ENCODE assay signal across 11 cellular contexts in the genomic region with DNA sequence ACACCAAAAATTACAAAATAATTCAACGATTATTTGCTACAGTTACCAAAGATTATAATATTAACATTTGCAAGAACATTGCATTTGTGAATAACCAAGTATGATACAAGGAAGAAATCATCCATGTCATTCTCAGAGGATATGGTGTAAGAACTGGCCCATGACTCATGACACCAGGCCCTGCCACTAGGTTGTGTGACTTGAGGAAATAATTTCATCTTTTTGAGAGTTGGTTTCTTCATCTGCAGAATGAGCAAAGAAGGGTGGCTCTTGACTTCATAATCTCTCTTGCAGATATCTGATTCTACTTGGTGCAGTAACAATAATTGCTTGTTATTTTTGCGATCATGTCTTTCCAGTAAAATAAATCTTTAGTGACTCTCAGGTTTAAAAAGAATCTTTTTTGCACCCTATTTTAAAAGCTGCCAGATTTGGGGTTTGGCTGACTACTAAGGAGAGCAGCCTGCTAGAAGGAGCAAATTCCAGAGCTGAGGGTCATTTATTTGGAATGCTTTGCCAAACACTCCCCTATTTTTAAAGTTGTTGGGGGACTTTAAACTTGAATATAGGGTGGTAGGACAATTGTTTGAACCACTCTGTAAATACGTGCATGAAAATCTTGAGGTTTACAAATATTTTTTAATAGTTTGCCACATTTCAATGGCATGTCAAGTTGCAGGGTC. TPM values are rescaled to one million over a fixed set of nuclear protein-coding genes. Genes with fewer than 3 reads are reported as not detected.
DNase-seq lines count a peak whose midpoint lies in the region; TF ChIP-seq lines count a peak whose summit lies in the region.
"Had no signal": no experiment of that assay in that cellular context is flagged by ENCODE, and none has a peak within 500 bp of the region (broad histone marks: within the 10 kb centered on the region; RNA-seq: fewer than 3 reads in every experiment).

No MANE protein-coding gene starts in this region.

- dilution Hi-C loops in mammary epithelial cell (cut with HindIII; ENCODE audit: low sequenced_read_pairs): loop anchor here (5.0 kb wide), 1 partner anchor 84 kb away; no protein-coding TSS in a partner anchor

- no peak for TF ChIP-seq CTCF in mammary epithelial cell (conservative IDR thresholded peaks at IDR 0.05 in 1 of 2, IDR thresholded peaks at IDR 0.05 in 1 of 2; ENCODE audit: extremely low read depth in 1 of 2, insufficient read depth in 1 of 2, low read depth in 1 of 2, low read length in 2 of 2)
- TF ChIP-seq CTCF in WERI-Rb-1 (IDR thresholded peaks at IDR 0.05; ENCODE audit: low read depth, low read length): no peak

- H3K27me3 ChIP-seq in MG63 (no peaks in the 10 kb centered on the region), mammary epithelial cell (ENCODE audit: insufficient read depth, low read length) (no peaks in the 10 kb centered on the region), muscle layer of duodenum (ENCODE audit: low read depth, low read length) (no peaks in the 10 kb centered on the region), WERI-Rb-1 (ENCODE audit: insufficient read depth, low read depth, severe bottlenecking) (no peaks in the 10 kb centered on the region)
- H3K27me3 ChIP-seq: vagina had no signal

- no peak overlapping the region for H3K4me3 ChIP-seq in MG63
- H3K4me3 ChIP-seq in mammary epithelial cell (replicated peaks in 1 of 3; ENCODE audit: insufficient read depth in 1 of 3, low read depth in 2 of 3, low read length in 3 of 3): no peak overlapping the region
- no peak overlapping the region for H3K4me3 ChIP-seq in muscle layer of duodenum (ENCODE audit: low read depth in 1 of 2, low read length in 2 of 2)
- no peak overlapping the region for H3K4me3 ChIP-seq in WERI-Rb-1 (ENCODE audit: low read depth, low read length)
- H3K4me3 ChIP-seq: vagina had no signal

- H3K9ac ChIP-seq in mammary epithelial cell (ENCODE audit: insufficient read depth, low read length): no peak overlapping the region

- H3K9me3 ChIP-seq in MG63 (no peaks in the 10 kb centered on the region), mammary epithelial cell (replicated peaks; ENCODE audit: insufficient read depth, low read length) (no peaks in the 10 kb centered on the region), muscle layer of duodenum (ENCODE audit: control insufficient read depth in 1 of 2, low read length in 2 of 2) (no peaks in the 10 kb centered on the region), WERI-Rb-1 (ENCODE audit: severe bottlenecking) (no peaks in the 10 kb centered on the region)
- H3K9me3 ChIP-seq: vagina had no signal

- BruUV-seq in mammary epithelial cell (replicated peaks; lab: Mats Ljungman, UMichigan): no TSS peak

- peak; percentile 23 for DNase-seq in Caki2 (ENCODE audit: low read depth)
- peak; percentile 20 for DNase-seq in MG63
- peak; percentile 29 for DNase-seq in mammary epithelial cell
- no peak for DNase-seq in NCI-H510A treated with DMSO at 0.1 percent for 48 hours (lab: John Stamatoyannopoulos, UW)
- no peak for DNase-seq in hippocampal formation (lab: John Stamatoyannopoulos, UW)
- no peak for DNase-seq in NCI-H1694 treated with DMSO at 0.1 percent for 48 hours (lab: John Stamatoyannopoulos, UW)
- DNase-seq in WERI-Rb-1: no peak
- DNase-seq: central memory CD4-positive, alpha-beta T cell; DMS79 treated with DMSO at 0.1 percent for 48 hours had no signal

- H2AFZ ChIP-seq in mammary epithelial cell (ENCODE audit: low read depth, low read length): no peak overlapping the region

- in situ Hi-C loops in Caki2 (cut with HindIII; ENCODE audit: low pct_unique_long_range_greater_than_20kb, low sequenced_read_pairs) (no loop called here), mammary epithelial cell (cut with MboI; ENCODE audit: low sequenced_read_pairs in 2 of 2) (no loop called here)

- H3K36me3 ChIP-seq in MG63 (no peaks in the 10 kb centered on the region; the same call in 1 of the 2 replicates), mammary epithelial cell (ENCODE audit: insufficient read depth, low read length) (no peaks in the 10 kb centered on the region), muscle layer of duodenum (ENCODE audit: control insufficient read depth in 1 of 2, insufficient read depth in 2 of 2, low read length in 2 of 2) (no peaks in the 10 kb centered on the region), WERI-Rb-1 (no peaks in the 10 kb centered on the region)
- H3K36me3 ChIP-seq: vagina had no signal

- H3K27ac ChIP-seq in mammary epithelial cell (ENCODE audit: insufficient read depth, low read depth, low read length): no peak overlapping the region
- peak overlapping the region; percentile 74 for H3K27ac ChIP-seq in muscle layer of duodenum (ENCODE audit: low read length)
- no peak overlapping the region for H3K27ac ChIP-seq in WERI-Rb-1

- intact Hi-C loops in mammary epithelial cell (cut with micrococcal nuclease): no loop called here

- no peak overlapping the region for H3K4me2 ChIP-seq in mammary epithelial cell (ENCODE audit: insufficient read depth, low read depth, low read length)

- WGBS in mammary epithelial cell (ENCODE audit: low coverage, missing lambda C conversion rate): 81% methylated on average over 3 of the region's 3 CpGs

- H4K20me1 ChIP-seq in mammary epithelial cell (ENCODE audit: insufficient read depth, low read length): no peaks in the 10 kb centered on the region

- peaks cover 2% of the 10 kb centered on the region for H3K79me2 ChIP-seq in mammary epithelial cell (ENCODE audit: insufficient read depth, low read length)

- CTCF ChIA-PET in mammary epithelial cell (lab: Charles Lee; ENCODE audit: low non-redundant PET): no interaction called here

- H3K4me1 ChIP-seq in mammary epithelial cell (ENCODE audit: insufficient read depth, low read length) (peaks cover 24% of the 10 kb centered on the region), muscle layer of duodenum (ENCODE audit: control insufficient read depth in 1 of 2, insufficient read depth in 2 of 2, low read length in 2 of 2) (peaks cover 0 to 73% of the 10 kb centered on the region in 2 donors)

RNA-seq across cellular contexts. Expression of gene ITGA1, which starts 23.5 kb away (rescaled TPM):
- 9.6 and 42.3 TPM in 2 replicates for total RNA-seq in Caki2 (2014; rRNA removed; shearing (Covaris generic); ENCODE audit: low replicate concordance)
- 0.69 and 1.4 TPM in 2 replicates for total RNA-seq in MG63 (2014; rRNA removed; shearing (Covaris generic); ENCODE audit: low replicate concordance)
- 10 to 100 TPM in 1 of 2 donors, 1 to 10 TPM in 1; 2.7 to 14.6 TPM for total RNA-seq in mammary epithelial cell
- 3.9 TPM for polyA plus RNA-seq in mammary epithelial cell
- 3.5 TPM for polyA minus RNA-seq in mammary epithelial cell

RNA-seq across cellular contexts. Expression of gene PELO, which starts 23.5 kb away (rescaled TPM):
- total RNA-seq in Caki2 (2014; rRNA removed; shearing (Covaris generic); ENCODE audit: low replicate concordance): 35.8 and 37.4 TPM in 2 replicates
- total RNA-seq in MG63 (2014; rRNA removed; shearing (Covaris generic); ENCODE audit: low replicate concordance): 15.8 and 23.9 TPM in 2 replicates
- 10 to 100 TPM; 20.5 to 24.4 TPM for total RNA-seq in mammary epithelial cell
- 21.1 TPM for polyA plus RNA-seq in mammary epithelial cell
- 25.4 TPM for polyA minus RNA-seq in mammary epithelial cell

Comparison
In these comparisons a context has a peak if more than half of its experiments do, and no peak if none do; other contexts are left out.
1. DNase-seq: peak in Caki2 (single experiment), MG63 (single experiment) and mammary epithelial cell (single experiment); none in NCI-H510A treated with DMSO at 0.1 percent for 48 hours (single experiment), hippocampal formation (0 of 2), NCI-H1694 treated with DMSO at 0.1 percent for 48 hours (single experiment) and WERI-Rb-1 (single experiment).